ENCODE assay signal across 1 cellular context in genomic region chr11:71266114-71266833, GRCh38.
TF ChIP-seq lines count a peak whose summit lies in the region.

No MANE protein-coding gene starts in this region.

TF ChIP-seq in H1, 55 proteins besides CTCF, POLR2A, EP300 and RAD21:
- TF ChIP-seq SP4 (IDR thresholded peaks at IDR 0.05; ENCODE audit: low read length) (no peak), CBX5 (IDR thresholded peaks at IDR 0.05; ENCODE audit: low read depth, low read length) (no peak), ASH2L (IDR thresholded peaks at IDR 0.05; ENCODE audit: low read length) (peak; percentile 28), KDM1A (IDR thresholded peaks at IDR 0.05; ENCODE audit: borderline replicate concordance, low read length) (peak; percentile 45; the same call in 1 of the 2 replicates), MAFK (IDR thresholded peaks at IDR 0.05; ENCODE audit: low read depth, low read length) (no peak), TBP (IDR thresholded peaks at IDR 0.05; ENCODE audit: low read depth, low read length) (peak; percentile 21; the same call in 1 of the 2 replicates), YY1 (IDR thresholded peaks at IDR 0.05; ENCODE audit: low read depth, low read length) (0 out of 2 replicates have a peak, but pooled peaks have one; percentile 23), KDM4A (IDR thresholded peaks at IDR 0.05; ENCODE audit: low read depth, low read length, severe bottlenecking) (no peak), E2F6 (IDR thresholded peaks at IDR 0.05) (0 out of 2 replicates have a peak, but pooled peaks have one; percentile 23), TAF1 (IDR thresholded peaks at IDR 0.05; ENCODE audit: low read depth, low read length) (peak; percentile 54), POLR2AphosphoS5 (IDR thresholded peaks at IDR 0.05; ENCODE audit: low read depth, low read length) (no peak)
